32 cellular contexts compared by ENCODE assay signal in genomic region chr22:47408409-47408808, GRCh38.
DNase-seq lines count a peak whose midpoint lies in the region; ATAC-seq, FAIRE-seq and TF ChIP-seq lines count a peak whose summit lies in the region.
"Had no signal": no experiment of that assay in that cellular context is flagged by ENCODE, and none has a peak within 500 bp of the region (broad histone marks: within the 10 kb centered on the region; RNA-seq: fewer than 3 reads in every experiment).

No MANE protein-coding gene starts in this region.

- H3K36me3 ChIP-seq in HCT116 (ENCODE audit: control insufficient read depth in 1 of 2, insufficient read depth in 2 of 2, low read length in 2 of 2) (no peaks in the 10 kb centered on the region), OCI-LY3 (replicated peaks; ENCODE audit: low read depth, low read length) (no peaks in the 10 kb centered on the region)
- H3K36me3 ChIP-seq in effector memory CD4-positive, alpha-beta T cell (ENCODE audit: control insufficient read depth, insufficient read depth, low read length): no peaks in the 10 kb centered on the region
- H3K36me3 ChIP-seq: heart left ventricle, prostate gland, tibial artery had no signal

- POLR2A ChIA-PET in HCT116 (lab: Charles Lee): no interaction called here

- peaks cover 30% of the 10 kb centered on the region for H3K27me3 ChIP-seq in HCT116 (ENCODE audit: insufficient read depth, low read length)
- 0 out of 2 replicates have a peak, but pooled peaks cover 4% of the 10 kb centered on the region for H3K27me3 ChIP-seq in OCI-LY3 (ENCODE audit: low read depth, low read length)
- H3K27me3 ChIP-seq in effector memory CD4-positive, alpha-beta T cell (replicated peaks; ENCODE audit: control insufficient read depth, insufficient read depth, low read length, poor library complexity, severe bottlenecking): no peaks in the 10 kb centered on the region

- H2AFZ ChIP-seq in HCT116 (ENCODE audit: low read depth, low read length, poor library complexity, severe bottlenecking) (no peak overlapping the region), OCI-LY3 (ENCODE audit: low read depth, low read length) (no peak overlapping the region)

- H3K27ac ChIP-seq in HCT116 (ENCODE audit: low read depth, low read length) (no peak overlapping the region), OCI-LY3 (ENCODE audit: low read length) (no peak overlapping the region)
- H3K27ac ChIP-seq in effector memory CD4-positive, alpha-beta T cell (ENCODE audit: insufficient read depth, low read length, poor library complexity, severe bottlenecking): no peak overlapping the region
- H3K27ac ChIP-seq: heart left ventricle, prostate gland, tibial artery had no signal

- peak; percentile 33 for DNase-seq in ELF-1 (ENCODE audit: low read depth, low spot score)
- DNase-seq in HCT116 (ENCODE audit: low read depth, low spot score): no peak
- DNase-seq in left lobe of liver (ENCODE audit: low spot score): peak; percentile 26
- no peak for DNase-seq in GM12892 (ENCODE audit: insufficient read length)
- no peak for DNase-seq in NCI-H2081 treated with DMSO at 0.1 percent for 48 hours (lab: John Stamatoyannopoulos, UW)
- DNase-seq in effector memory CD4-positive, alpha-beta T cell: no peak
- DNase-seq: activated CD4-positive, alpha-beta T cell treated with anti-CD3 and anti-CD28 coated beads, Interleukin-2, amount 50 U/mL, for 48 hours; amniotic stem cell; C1 segment of cervical spinal cord; cerebellar nuclear complex; COR-L47; DMS79 treated with DMSO at 0.1 percent for 48 hours; foreskin melanocyte; GF-D8; heart left ventricle; KG1; midbrain; naive B cell; NCI-H1436; NCI-H2081; NCI-H226; NCI-H774; SK-N-SH; stimulated activated CD4-positive, alpha-beta T cell treated with anti-CD3 and anti-CD28 coated beads, Interleukin-2, amount 100 ng/mL, for 48 hours had no signal

- intact Hi-C loops in HCT116 (cut with micrococcal nuclease): no loop called here

- TF ChIP-seq CTCF in HCT116 (IDR thresholded peaks at IDR 0.05 in 2 of 3, conservative IDR thresholded peaks at IDR 0.05 in 1 of 3; ENCODE audit: borderline replicate concordance in 1 of 3, insufficient read depth in 1 of 3, low read depth in 2 of 3, low read length in 2 of 3) (no peak; a peak in 1 of 6 replicates), OCI-LY3 (IDR thresholded peaks at IDR 0.05; ENCODE audit: low read depth, low read length) (peak; percentile 50)

- H3K9me3 ChIP-seq in HCT116 (ENCODE audit: control insufficient read depth in 1 of 2, insufficient read depth in 1 of 2, low read depth in 1 of 2, low read length in 2 of 2) (no peaks in the 10 kb centered on the region), OCI-LY3 (ENCODE audit: insufficient read depth, low read length) (no peaks in the 10 kb centered on the region)
- no peaks in the 10 kb centered on the region for H3K9me3 ChIP-seq in effector memory CD4-positive, alpha-beta T cell (ENCODE audit: control insufficient read depth, low read length)
- H3K9me3 ChIP-seq: prostate gland, SK-N-SH, tibial artery had no signal

- no TSS peak for BruUV-seq in HCT116 (replicated peaks; lab: Mats Ljungman, UMichigan)

- CTCF ChIA-PET in HCT116 (lab: Charles Lee): no interaction called here

- no peak for TF ChIP-seq POLR2A in HCT116 (IDR thresholded peaks at IDR 0.05; ENCODE audit: borderline replicate concordance, extremely low read depth, insufficient read depth, insufficient read length)
- no peak for TF ChIP-seq POLR2A in GM12892 (IDR thresholded peaks at IDR 0.05; ENCODE audit: low read depth, low read length)

- no peaks in the 10 kb centered on the region for H4K20me1 ChIP-seq in HCT116 (ENCODE audit: insufficient read depth)
- no peaks in the 10 kb centered on the region for H4K20me1 ChIP-seq in OCI-LY3 (ENCODE audit: insufficient read depth, low read length)

- H3K9me2 ChIP-seq in HCT116 (ENCODE audit: insufficient read depth): no peaks in the 10 kb centered on the region
- H3K9me2 ChIP-seq: SK-N-SH had no signal

- no peak for FAIRE-seq in GM12892 (lab: Jason Lieb, UNC)
- FAIRE-seq: GM19239, H1, keratinocyte had no signal

- no peaks in the 10 kb centered on the region for H3K79me2 ChIP-seq in HCT116 (ENCODE audit: insufficient read depth, low read length)
- H3K79me2 ChIP-seq in OCI-LY3 (ENCODE audit: low read length): no peaks in the 10 kb centered on the region

- TF ChIP-seq RAD21 in HCT116 (IDR thresholded peaks at IDR 0.05; ENCODE audit: low read depth): peak; percentile 33; the same call in 1 of the 2 replicates

- H3K4me2 ChIP-seq in HCT116 (ENCODE audit: low read length) (no peak overlapping the region), OCI-LY3 (ENCODE audit: low read length) (no peak overlapping the region)
- H3K4me2 ChIP-seq: SK-N-SH had no signal

- H3K4me1 ChIP-seq in HCT116 (ENCODE audit: control insufficient read depth in 1 of 2, insufficient read depth in 2 of 2, low read length in 2 of 2) (no peaks in the 10 kb centered on the region), OCI-LY3 (ENCODE audit: low read length) (no peaks in the 10 kb centered on the region)
- H3K4me1 ChIP-seq in effector memory CD4-positive, alpha-beta T cell (ENCODE audit: control insufficient read depth, insufficient read depth, low read length, poor library complexity, severe bottlenecking): no peaks in the 10 kb centered on the region
- H3K4me1 ChIP-seq: heart left ventricle, prostate gland, tibial artery had no signal

- ATAC-seq in HCT116 (peak; percentile 38; the same call in 1 of the 2 replicates), left lobe of liver (no peak)
- ATAC-seq: activated CD4-positive, CD25-positive, alpha-beta regulatory T cell treated with anti-CD3 and anti-CD28 coated beads, Interleukin-2, amount 50 U/mL, for 24 hours; heart left ventricle; sciatic nerve had no signal

- no peak overlapping the region for H3K4me3 ChIP-seq in HCT116 (replicated peaks in 1 of 2; ENCODE audit: low read depth in 1 of 2, low read length in 2 of 2)
- H3K4me3 ChIP-seq in OCI-LY3 (ENCODE audit: low read length): no peak overlapping the region
- no peak overlapping the region for H3K4me3 ChIP-seq in effector memory CD4-positive, alpha-beta T cell (ENCODE audit: insufficient read depth, low read depth, low read length, poor library complexity, severe bottlenecking)
- H3K4me3 ChIP-seq: heart left ventricle, prostate gland, tibial artery had no signal

- H3K9ac ChIP-seq in HCT116 (ENCODE audit: low read length) (no peak overlapping the region), OCI-LY3 (ENCODE audit: low read length) (no peak overlapping the region)
- H3K9ac ChIP-seq: SK-N-SH had no signal

- RAD21 ChIA-PET in HCT116 (lab: Charles Lee; ENCODE audit: low non-redundant PET in 1 of 2, low total read pairs in 2 of 2, uncharacterized antibody in 2 of 2, unreplicated experiment in 2 of 2): no interaction called here

TF ChIP-seq in HCT116, 20 proteins besides CTCF, POLR2A, EP300 and RAD21:
- TF ChIP-seq POLR2AphosphoS5 (IDR thresholded peaks at IDR 0.05; ENCODE audit: low read depth, low read length) (no peak), TCF7L2 (IDR thresholded peaks at IDR 0.05; ENCODE audit: borderline replicate concordance, extremely low read depth, insufficient read depth, insufficient read length) (no peak), SRF (IDR thresholded peaks at IDR 0.05; ENCODE audit: low read depth) (no peak), CEBPB (IDR thresholded peaks at IDR 0.05; ENCODE audit: low read depth) (no peak)

Comparison
In these comparisons a context has a peak if more than half of its experiments do, and no peak if none do; other contexts are left out.
1. DNase-seq: peak in ELF-1 (single experiment) and left lobe of liver (single experiment); none in HCT116 (single experiment), GM12892 (single experiment), NCI-H2081 treated with DMSO at 0.1 percent for 48 hours (single experiment) and effector memory CD4-positive, alpha-beta T cell (0 of 3).